In genomic region chr1:177934461-177934860, GRCh38 we compare ENCODE assay signal across 1 cellular context.
TF ChIP-seq lines count a peak whose summit lies in the region.

No MANE protein-coding gene starts in this region.

TF ChIP-seq in K562, 482 proteins besides CTCF, POLR2A, EP300 and RAD21 (continued from another document):
- TF ChIP-seq, protein P1, sequence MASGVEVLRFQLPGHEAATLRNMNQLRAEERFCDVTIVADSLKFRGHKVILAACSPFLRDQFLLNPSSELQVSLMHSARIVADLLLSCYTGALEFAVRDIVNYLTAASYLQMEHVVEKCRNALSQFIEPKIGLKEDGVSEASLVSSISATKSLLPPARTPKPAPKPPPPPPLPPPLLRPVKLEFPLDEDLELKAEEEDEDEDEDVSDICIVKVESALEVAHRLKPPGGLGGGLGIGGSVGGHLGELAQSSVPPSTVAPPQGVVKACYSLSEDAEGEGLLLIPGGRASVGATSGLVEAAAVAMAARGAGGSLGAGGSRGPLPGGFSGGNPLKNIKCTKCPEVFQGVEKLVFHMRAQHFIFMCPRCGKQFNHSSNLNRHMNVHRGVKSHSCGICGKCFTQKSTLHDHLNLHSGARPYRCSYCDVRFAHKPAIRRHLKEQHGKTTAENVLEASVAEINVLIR (CRISPR knock-in tag; IDR thresholded peaks at IDR 0.05) = no peak
- TF ChIP-seq CREB3 (tag; conservative IDR thresholded peaks at IDR 0.05; ENCODE audit: low read depth) = no peak
- TF ChIP-seq ZFP36 (IDR thresholded peaks at IDR 0.05; ENCODE audit: low read depth, low read length, partially characterized antibody) = peak; percentile 40
- no peak for TF ChIP-seq ZNF121 (CRISPR knock-in tag; conservative IDR thresholded peaks at IDR 0.05)
- TF ChIP-seq XRCC4 (IDR thresholded peaks at IDR 0.05; ENCODE audit: extremely low read depth, insufficient read depth, insufficient read length) = no peak
